23 cellular contexts compared by ENCODE assay signal in the genomic region with DNA sequence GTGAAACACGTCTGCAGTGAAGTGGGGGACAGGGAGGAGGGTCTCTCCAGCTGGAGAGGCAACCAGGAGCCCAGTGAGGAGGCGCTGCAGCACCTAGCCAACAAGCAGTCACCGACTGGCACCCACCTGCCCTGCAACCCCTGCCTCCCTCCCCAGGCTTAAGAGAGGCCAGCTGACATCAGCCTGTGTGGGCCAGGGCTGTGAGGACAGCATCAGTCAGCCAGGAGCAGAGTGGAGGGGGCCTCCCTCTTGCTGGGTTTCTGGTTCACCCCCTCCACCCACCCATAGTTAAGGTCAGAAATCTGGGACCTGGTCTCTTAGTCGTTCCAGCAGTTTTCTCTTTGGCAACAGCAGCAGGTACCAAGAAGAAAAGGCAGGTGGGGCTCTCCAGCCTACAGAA. TPM values are rescaled to one million over a fixed set of nuclear protein-coding genes. Genes with fewer than 3 reads are reported as not detected.
DNase-seq lines count a peak whose midpoint lies in the region; ATAC-seq and TF ChIP-seq lines count a peak whose summit lies in the region.
"Had no signal": no experiment of that assay in that cellular context is flagged by ENCODE, and none has a peak within 500 bp of the region (broad histone marks: within the 10 kb centered on the region; RNA-seq: fewer than 3 reads in every experiment).

No MANE protein-coding gene starts in this region.

- H3K9ac ChIP-seq in neuronal stem cell (ENCODE audit: low read depth, low read length, poor library complexity) (peak overlapping the region; percentile 22), PC-3 (ENCODE audit: low read length) (no peak overlapping the region)
- H3K9ac ChIP-seq: BLaER1 treated with 17β-estradiol and CSF1 and Interleukin-3, amounts not matched to agents 10 nM and 100 nM; GM23248; SK-N-SH had no signal

- H3K9me2 ChIP-seq in PC-3 (replicated peaks; ENCODE audit: low read length), result no peaks in the 10 kb centered on the region
- H3K9me2 ChIP-seq: SK-N-SH had no signal

- no peak overlapping the region for H3K18ac ChIP-seq in neuronal stem cell (ENCODE audit: low read length)

- H3F3A ChIP-seq in PC-3 (ENCODE audit: low read length, unreplicated experiment), result no peaks in the 10 kb centered on the region

- H3K79me1 ChIP-seq in neuronal stem cell (ENCODE audit: low read depth, low read length), result peaks cover 7% of the 10 kb centered on the region

- no peak overlapping the region for H4K91ac ChIP-seq in neuronal stem cell (ENCODE audit: low read depth, low read length, poor library complexity)

- no peak overlapping the region for H3K4me3 ChIP-seq in left ventricle myocardium inferior
- H3K4me3 ChIP-seq in body of pancreas, result no peak overlapping the region
- no peak overlapping the region for H3K4me3 ChIP-seq in neuronal stem cell (ENCODE audit: low read length in 2 of 2)
- H3K4me3 ChIP-seq in PC-3 (ENCODE audit: low read length), result no peak overlapping the region
- H3K4me3 ChIP-seq: BLaER1 treated with 17β-estradiol and CSF1 and Interleukin-3, amounts not matched to agents 10 nM and 100 nM; GM23248 had no signal

- no TSS peak for BruUV-seq in PC-3 (replicated peaks; lab: Mats Ljungman, UMichigan)

- H3K27me3 Mint-ChIP-seq in activated naive CD4-positive, alpha-beta T cell treated with anti-CD3 and anti-CD28 coated beads, Interleukin-2, amount 10 ng/mL, durations not matched to agents 7 days and 5 days, result no peaks in the 10 kb centered on the region
- H3K27me3 Mint-ChIP-seq: CD4-positive, alpha-beta memory T cell had no signal

- peaks cover 63% of the 10 kb centered on the region for H3K36me3 ChIP-seq in left ventricle myocardium inferior
- H3K36me3 ChIP-seq in body of pancreas (replicated peaks in 1 of 2; ENCODE audit: insufficient read depth in 1 of 2, low read depth in 2 of 2), result peaks cover 3 to 8% of the 10 kb centered on the region in 2 donors
- H3K36me3 ChIP-seq in neuronal stem cell (replicated peaks in 1 of 2; ENCODE audit: control insufficient read depth in 2 of 2, insufficient read depth in 2 of 2, low read length in 2 of 2), result peaks cover 23 to 82% of the 10 kb centered on the region in 2 donors
- H3K36me3 ChIP-seq in PC-3 (ENCODE audit: low read depth, low read length), result no peaks in the 10 kb centered on the region; the same call in 1 of the 2 replicates

- no peak overlapping the region for H2BK12ac ChIP-seq in neuronal stem cell (ENCODE audit: low read length)

- H3K27ac ChIP-seq in left ventricle myocardium inferior (replicated peaks) (no peak overlapping the region), body of pancreas (peak overlapping the region in 3 of 4 donors; percentile 3 to 67 (median 42)), neuronal stem cell (replicated peaks; ENCODE audit: low read length) (no peak overlapping the region), PC-3 (ENCODE audit: low read length) (no peak overlapping the region)
- H3K27ac ChIP-seq: BLaER1 treated with 17β-estradiol and CSF1 and Interleukin-3, amounts not matched to agents 10 nM and 100 nM; GM23248 had no signal

- no peaks in the 10 kb centered on the region for H3K79me2 ChIP-seq in PC-3 (ENCODE audit: low read length)

- H2BK120ac ChIP-seq in neuronal stem cell (ENCODE audit: low read depth, low read length), result no peak overlapping the region

- no peak overlapping the region for H4K8ac ChIP-seq in neuronal stem cell (ENCODE audit: low read depth, low read length)

- H3K27ac Mint-ChIP-seq in activated naive CD4-positive, alpha-beta T cell treated with anti-CD3 and anti-CD28 coated beads, Interleukin-2, amount 10 ng/mL, durations not matched to agents 7 days and 5 days, result no peak overlapping the region

- CTCF ChIA-PET in PC-3 (lab: Charles Lee), result no interaction called here
- CTCF ChIA-PET in activated naive CD4-positive, alpha-beta T cell treated with anti-CD3 and anti-CD28 coated beads, Interleukin-2, amount 10 ng/mL, durations not matched to agents 7 days and 5 days (lab: Charles Lee), result no interaction called here

- DNase-seq in Right ventricle myocardium superior, result peak; percentile 10
- no peak for DNase-seq in left ventricle myocardium inferior
- no peak for DNase-seq in body of pancreas
- DNase-seq in neuronal stem cell (ENCODE audit: low spot score), result no peak
- no peak for DNase-seq in PC-3
- no peak for DNase-seq in activated naive CD4-positive, alpha-beta T cell treated with anti-CD3 and anti-CD28 coated beads, Interleukin-2, amount 10 ng/mL, durations not matched to agents 7 days and 5 days
- no peak for DNase-seq in MV-4-11 (lab: John Stamatoyannopoulos, UW)
- DNase-seq: 8988T; CD4-positive, alpha-beta memory T cell; DND-41; GM23248; HCEC 1CT; Karpas-422; NCI-H1417 treated with DMSO at 0.1 percent for 48 hours; NCI-H187; NCI-H446; NCI-H526 treated with DMSO at 0.1 percent for 48 hours; OCI-M1; SIG-M5; SK-N-SH had no signal

- no peak overlapping the region for H3K4me2 ChIP-seq in neuronal stem cell (ENCODE audit: insufficient read depth, low read length, poor library complexity, severe bottlenecking)
- no peak overlapping the region for H3K4me2 ChIP-seq in PC-3 (ENCODE audit: low read length)
- H3K4me2 ChIP-seq: BLaER1 treated with 17β-estradiol and CSF1 and Interleukin-3, amounts not matched to agents 10 nM and 100 nM; SK-N-SH had no signal

- POLR2A ChIA-PET in PC-3 (lab: Charles Lee; ENCODE audit: unreplicated experiment), result no interaction called here

- no peak overlapping the region for H2AK5ac ChIP-seq in neuronal stem cell (ENCODE audit: low read depth, low read length)

- H3K4me3 Mint-ChIP-seq in activated naive CD4-positive, alpha-beta T cell treated with anti-CD3 and anti-CD28 coated beads, Interleukin-2, amount 10 ng/mL, durations not matched to agents 7 days and 5 days, result no peak overlapping the region
- H3K4me3 Mint-ChIP-seq: CD4-positive, alpha-beta memory T cell had no signal

- 58 to 69% methylated on average over 3 to 4 of the region's 4 CpGs for WGBS in body of pancreas, 2 donors
- WGBS in neuronal stem cell (ENCODE audit: extremely low coverage in 2 of 2, insufficient read length in 2 of 2, insufficient replicate concordance in 1 of 2), 2 donors, result no CpG with 5 or more reads among the region's 4 CpGs

- H2BK5ac ChIP-seq in neuronal stem cell (ENCODE audit: low read length), result no peak overlapping the region

- TF ChIP-seq POLR2A in body of pancreas (IDR thresholded peaks at IDR 0.05), result no peak

- H3K4ac ChIP-seq in neuronal stem cell (ENCODE audit: low read length), result no peak overlapping the region

- no peaks in the 10 kb centered on the region for H4K20me1 ChIP-seq in PC-3 (ENCODE audit: low read length)

- H3K36me3 Mint-ChIP-seq in activated naive CD4-positive, alpha-beta T cell treated with anti-CD3 and anti-CD28 coated beads, Interleukin-2, amount 10 ng/mL, durations not matched to agents 7 days and 5 days, result peaks cover 29% of the 10 kb centered on the region

- TF ChIP-seq CTCF in left ventricle myocardium inferior (IDR thresholded peaks at IDR 0.05; ENCODE audit: borderline replicate concordance) (no peak), body of pancreas (IDR thresholded peaks at IDR 0.05) (no peak), PC-3 (conservative IDR thresholded peaks at IDR 0.05; ENCODE audit: low read depth, low read length) (no peak)

- no peak overlapping the region for H3K23ac ChIP-seq in neuronal stem cell (ENCODE audit: low read depth, low read length, poor library complexity)

- intact Hi-C loops in Right ventricle myocardium superior (cut with DNase I), result no loop called here
- intact Hi-C loops in left ventricle myocardium inferior (cut with micrococcal nuclease), result no loop called here
- intact Hi-C loops in body of pancreas (cut with DNase I), result no loop called here
- intact Hi-C loops in PC-3 (cut with micrococcal nuclease), result no loop called here

- H3K9me3 ChIP-seq in left ventricle myocardium inferior (replicated peaks), result no peaks in the 10 kb centered on the region
- H3K9me3 ChIP-seq in body of pancreas, result no peaks in the 10 kb centered on the region
- H3K9me3 ChIP-seq in neuronal stem cell (replicated peaks in 1 of 2; ENCODE audit: control insufficient read depth in 2 of 2, insufficient read depth in 1 of 2, low read depth in 1 of 2, low read length in 2 of 2), result no peaks in the 10 kb centered on the region
- H3K9me3 ChIP-seq in PC-3 (ENCODE audit: low read length), result no peaks in the 10 kb centered on the region
- H3K9me3 ChIP-seq: BLaER1 treated with 17β-estradiol and CSF1 and Interleukin-3, amounts not matched to agents 10 nM and 100 nM; SK-N-SH had no signal

- no peak for ATAC-seq in Right ventricle myocardium superior (ENCODE audit: poor library complexity)
- ATAC-seq in body of pancreas, result no peak
- ATAC-seq in PC-3, result no peak

- H3K14ac ChIP-seq in neuronal stem cell (ENCODE audit: low read length), result no peak overlapping the region

- H3K4me1 ChIP-seq in left ventricle myocardium inferior (peaks cover 44% of the 10 kb centered on the region), body of pancreas (peaks cover 30% of the 10 kb centered on the region), neuronal stem cell (ENCODE audit: control insufficient read depth in 2 of 2, insufficient read depth in 1 of 2, low read depth in 1 of 2, low read length in 2 of 2) (no peaks in the 10 kb centered on the region), PC-3 (ENCODE audit: insufficient read depth, low read length) (peaks cover under 1% of the 10 kb centered on the region; the same call in 1 of the 2 replicates)

- H3K27me3 ChIP-seq in left ventricle myocardium inferior (ENCODE audit: low read depth), result no peaks in the 10 kb centered on the region
- no peaks in the 10 kb centered on the region for H3K27me3 ChIP-seq in body of pancreas
- no peaks in the 10 kb centered on the region for H3K27me3 ChIP-seq in neuronal stem cell (ENCODE audit: control insufficient read depth in 3 of 3, insufficient read depth in 3 of 3, low read depth in 1 of 3, low read length in 3 of 3)
- H3K27me3 ChIP-seq in PC-3 (ENCODE audit: low read length), result no peaks in the 10 kb centered on the region
- H3K27me3 ChIP-seq: BLaER1 treated with 17β-estradiol and CSF1 and Interleukin-3, amounts not matched to agents 10 nM and 100 nM had no signal

- no peak overlapping the region for H2AFZ ChIP-seq in neuronal stem cell (ENCODE audit: low read length)
- no peak overlapping the region for H2AFZ ChIP-seq in PC-3 (ENCODE audit: low read length)
- H2AFZ ChIP-seq: GM23248 had no signal

- H2BK15ac ChIP-seq in neuronal stem cell (ENCODE audit: low read length), result no peak overlapping the region

- no peaks in the 10 kb centered on the region for H3K4me1 Mint-ChIP-seq in activated naive CD4-positive, alpha-beta T cell treated with anti-CD3 and anti-CD28 coated beads, Interleukin-2, amount 10 ng/mL, durations not matched to agents 7 days and 5 days

- no peaks in the 10 kb centered on the region for H3K9me3 Mint-ChIP-seq in activated naive CD4-positive, alpha-beta T cell treated with anti-CD3 and anti-CD28 coated beads, Interleukin-2, amount 10 ng/mL, durations not matched to agents 7 days and 5 days
- H3K9me3 Mint-ChIP-seq: CD4-positive, alpha-beta memory T cell had no signal

RNA-seq across cellular contexts. Expression of gene CCNP, which starts 25.5 kb away (rescaled TPM):
- not detected for total RNA-seq in Right ventricle myocardium superior
- total RNA-seq in left ventricle myocardium inferior, result 0.30 TPM
- not detected for total RNA-seq in body of pancreas
- 0.66 TPM for polyA plus RNA-seq in neuronal stem cell (2013, experiment 1 of 2)
- polyA plus RNA-seq in neuronal stem cell (2013, experiment 2 of 2), result 0.69 TPM
- not detected in 2 replicates for total RNA-seq in PC-3 (2014; rRNA removed)
- total RNA-seq: GM23248, RPMI7951 had no signal
- polyA plus RNA-seq: CD4-positive, alpha-beta memory T cell had no signal

RNA-seq across cellular contexts. Expression of gene AKT2, which starts 33.2 kb away (rescaled TPM):
- total RNA-seq in Right ventricle myocardium superior (126 TPM), left ventricle myocardium inferior (107 TPM), body of pancreas (10 to 100 TPM; 46.2 to 96.2 TPM), PC-3 (2014; rRNA removed) (80.6 and 84.9 TPM in 2 replicates)
- 104 TPM for polyA plus RNA-seq in neuronal stem cell (2013, experiment 1 of 2)
- polyA plus RNA-seq in neuronal stem cell (2013, experiment 2 of 2), result 107 TPM

RNA-seq across cellular contexts. Expression of gene TTC9B, which starts 33.8 kb away (rescaled TPM):
- total RNA-seq in Right ventricle myocardium superior (not detected), left ventricle myocardium inferior (not detected), body of pancreas (not detected), PC-3 (2014; rRNA removed) (0.15 and 0.17 TPM in 2 replicates)
- not detected for polyA plus RNA-seq in neuronal stem cell (2013, experiment 1 of 2)
- not detected for polyA plus RNA-seq in neuronal stem cell (2013, experiment 2 of 2)
- total RNA-seq: CD4-positive, alpha-beta memory T cell; GM23248; MCF 10A; RPMI7951 had no signal
- polyA plus RNA-seq: CD4-positive, alpha-beta memory T cell; GM23248 had no signal

Comparison
In these comparisons a context has a peak if more than half of its experiments do, and no peak if none do; other contexts are left out.
1. H3K27ac ChIP-seq: peak in body of pancreas (3 of 4); none in left ventricle myocardium inferior (single experiment), neuronal stem cell (single experiment) and PC-3 (single experiment).